ENCODE assay signal across 1 cellular context in genomic region chr13:41547253-41548000, GRCh38.
TF ChIP-seq lines count a peak whose summit lies in the region.

No MANE protein-coding gene starts in this region.

TF ChIP-seq in IMR-90, 13 proteins besides CTCF, POLR2A, EP300 and RAD21 (continued from another document):
- no peak for TF ChIP-seq RCOR1 (IDR thresholded peaks at IDR 0.05; ENCODE audit: insufficient replicate concordance, low read length)
- TF ChIP-seq FOS (IDR thresholded peaks at IDR 0.05; ENCODE audit: low read depth, low read length) = no peak
- TF ChIP-seq RFX5 (IDR thresholded peaks at IDR 0.05; ENCODE audit: low read depth, low read length) = no peak
- TF ChIP-seq, protein P1, sequence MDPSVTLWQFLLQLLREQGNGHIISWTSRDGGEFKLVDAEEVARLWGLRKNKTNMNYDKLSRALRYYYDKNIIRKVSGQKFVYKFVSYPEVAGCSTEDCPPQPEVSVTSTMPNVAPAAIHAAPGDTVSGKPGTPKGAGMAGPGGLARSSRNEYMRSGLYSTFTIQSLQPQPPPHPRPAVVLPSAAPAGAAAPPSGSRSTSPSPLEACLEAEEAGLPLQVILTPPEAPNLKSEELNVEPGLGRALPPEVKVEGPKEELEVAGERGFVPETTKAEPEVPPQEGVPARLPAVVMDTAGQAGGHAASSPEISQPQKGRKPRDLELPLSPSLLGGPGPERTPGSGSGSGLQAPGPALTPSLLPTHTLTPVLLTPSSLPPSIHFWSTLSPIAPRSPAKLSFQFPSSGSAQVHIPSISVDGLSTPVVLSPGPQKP (IDR thresholded peaks at IDR 0.05; ENCODE audit: borderline replicate concordance, low read depth, low read length) = no peak
- no peak for TF ChIP-seq CHD1 (IDR thresholded peaks at IDR 0.05; ENCODE audit: low read depth, low read length)
